In genomic region chr9:124834586-124834985, GRCh38 we compare ENCODE assay signal across 9 cellular contexts. TPM values are rescaled to one million over a fixed set of nuclear protein-coding genes. Genes with fewer than 3 reads are reported as not detected.
A peak's percentile ranks its signal among the peaks of the same experiment; 100 is the strongest.
DNase-seq lines count a peak whose midpoint lies in the region; ATAC-seq, FAIRE-seq and TF ChIP-seq lines count a peak whose summit lies in the region.
"Had no signal": no experiment of that assay in that cellular context is flagged by ENCODE, and none has a peak within 500 bp of the region (broad histone marks: within the 10 kb centered on the region; RNA-seq: fewer than 3 reads in every experiment).

No MANE protein-coding gene starts in this region.

- SMC1A ChIA-PET in GM12878 (lab: Charles Lee; ENCODE audit: uncharacterized antibody, unreplicated experiment) = interaction anchor here (1.0 to 1.4 kb wide), 2 partner anchors 16 to 22 kb away, joined by 4 read pairs; no protein-coding TSS in a partner anchor

- no peak for TF ChIP-seq RAD21 in GM12878 (IDR thresholded peaks at IDR 0.05; ENCODE audit: insufficient read depth, low read depth, low read length)

- POLR2A ChIA-PET in GM12878 (lab: Charles Lee) = interaction anchor here (0.5 to 0.7 kb wide), 2 partner anchors 18 to 50 kb away, joined by 3 read pairs; no protein-coding TSS in a partner anchor

- H4K20me1 ChIP-seq in GM12878 (ENCODE audit: control insufficient read depth, insufficient read depth) (no peaks in the 10 kb centered on the region), H9 (ENCODE audit: control insufficient read depth, insufficient read depth, insufficient read length) (no peaks in the 10 kb centered on the region)

- H4K91ac ChIP-seq in H9 (ENCODE audit: insufficient read length, low read depth, low read length) = no peak overlapping the region

- no peaks in the 10 kb centered on the region for H3K79me2 ChIP-seq in GM12878 (ENCODE audit: control insufficient read depth, insufficient read depth, low read length)
- H3K79me2 ChIP-seq in H9 (ENCODE audit: insufficient read depth, low read length) = no peaks in the 10 kb centered on the region

- no peaks in the 10 kb centered on the region for H3K23me2 ChIP-seq in H9 (ENCODE audit: insufficient read length, low read depth, low read length, poor library complexity, severe bottlenecking)

- RAD21 ChIA-PET in GM12878 (lab: Charles Lee; ENCODE audit: unreplicated experiment) = interaction anchor here (0.7 kb wide), 1 partner anchor 18 kb away, joined by 3 read pairs; no protein-coding TSS in a partner anchor

- H3K36me3 ChIP-seq in GM12878 (ENCODE audit: control insufficient read depth in 2 of 2, insufficient read depth in 2 of 2, low read length in 1 of 2) = no peaks in the 10 kb centered on the region

- no peak overlapping the region for H3K23ac ChIP-seq in H9 (ENCODE audit: insufficient read length, low read depth, low read length)

- H2BK12ac ChIP-seq in H9 (ENCODE audit: insufficient read length, low read depth, low read length) = no peak overlapping the region

- DNase-seq in Right ventricle myocardium inferior (ENCODE audit: missing footprints) (no peak), cardiac septum (ENCODE audit: low spot score) (no peak), GM12878 (ENCODE audit: low read depth, low spot score) (no peak), H9 (no peak)
- DNase-seq in NK-92 treated with Interleukin-12 subunit alpha and Interleukin-12 subunit beta, amount 100 ng/mL, for 24 hours (lab: John Stamatoyannopoulos, UW) = no peak
- DNase-seq in stimulated activated CD8-positive, alpha-beta memory T cell treated with anti-CD3 and anti-CD28 coated beads, Interleukin-4, amount 100 ng/mL, for 48 hours = no peak
- DNase-seq: CD4-positive, CD25-positive, alpha-beta regulatory T cell had no signal

- H3K27ac Mint-ChIP-seq in H9 = no peak overlapping the region; a peak in 1 of 7 replicates
- H3K27ac Mint-ChIP-seq: CD4-positive, CD25-positive, alpha-beta regulatory T cell had no signal

- no peak overlapping the region for H4K8ac ChIP-seq in H9 (replicated peaks; ENCODE audit: insufficient read length, low read depth, low read length)

- H3K4me1 ChIP-seq in GM12878 (ENCODE audit: control insufficient read depth, insufficient read depth, low read length) (no peaks in the 10 kb centered on the region; the same call in 1 of the 2 replicates), H9 (ENCODE audit: insufficient read depth, low read length) (no peaks in the 10 kb centered on the region)

- H3K36me3 Mint-ChIP-seq in H9 (ENCODE audit: insufficient read depth in 1 of 3, low read depth in 3 of 3) = peaks cover 0 to 1% (median 0%) of the 10 kb centered on the region in 3 experiments; a peak in 2 of 7 replicates
- H3K36me3 Mint-ChIP-seq: CD4-positive, CD25-positive, alpha-beta regulatory T cell had no signal

- no peak overlapping the region for H3K56ac ChIP-seq in H9 (ENCODE audit: insufficient read length, low read depth, low read length)

- CTCF ChIA-PET in GM12878 (lab: Yijun Ruan, JAX) = interaction anchor here (0.7 to 3.5 kb wide), 5 partner anchors 17 to 61 kb away, joined by 3 to 16 read pairs (median 3); partner anchors contain the start of gene WDR38

- H3K9ac ChIP-seq in GM12878 (ENCODE audit: control insufficient read depth, insufficient read depth, low read length) (no peak overlapping the region), H9 (ENCODE audit: extremely low read depth, insufficient read length, low read length) (no peak overlapping the region)

- H2BK15ac ChIP-seq in H9 (ENCODE audit: low read depth, low read length) = no peak overlapping the region

- H3K4me2 ChIP-seq in GM12878 (ENCODE audit: control insufficient read depth, insufficient read depth) (no peak overlapping the region), H9 (ENCODE audit: insufficient read depth, insufficient read length, low read length) (no peak overlapping the region)

- BruUV-seq in GM12878 (replicated peaks; lab: Mats Ljungman, UMichigan) = no TSS peak

- no peaks in the 10 kb centered on the region for H3K79me1 ChIP-seq in H9 (ENCODE audit: insufficient read depth, low read depth, low read length, poor library complexity, severe bottlenecking)

- no peak overlapping the region for H3T11ph ChIP-seq in H9 (ENCODE audit: low read length)

- H3K4me3 ChIP-seq in GM12878 = no peak overlapping the region

- H3K27me3 ChIP-seq in GM12878 (replicated peaks in 1 of 2; ENCODE audit: control insufficient read depth in 2 of 2, insufficient read depth in 2 of 2, low read length in 1 of 2) (no peaks in the 10 kb centered on the region), layer of hippocampus (ENCODE audit: control insufficient read depth, insufficient read depth, low read length) (no peaks in the 10 kb centered on the region), H9 (ENCODE audit: insufficient read depth, low read length) (no peaks in the 10 kb centered on the region)

- H2BK20ac ChIP-seq in H9 (ENCODE audit: low read depth, low read length, poor library complexity, severe bottlenecking) = no peak overlapping the region

- no peak overlapping the region for H3K27ac ChIP-seq in GM12878 (ENCODE audit: control insufficient read depth, insufficient read depth)
- peak overlapping the region; percentile 18 for H3K27ac ChIP-seq in layer of hippocampus (ENCODE audit: low read depth, low read length)
- no peak overlapping the region for H3K27ac ChIP-seq in H9 (ENCODE audit: insufficient read length, low read depth, low read length)

- H3K9me3 Mint-ChIP-seq in H9 = no peaks in the 10 kb centered on the region

- TF ChIP-seq EP300 in GM12878 (IDR thresholded peaks at IDR 0.05; ENCODE audit: borderline replicate concordance in 1 of 2, control insufficient read depth in 1 of 2, low read depth in 2 of 2, low read length in 2 of 2) = no peak

- 55% methylated on average over 7 of the region's 7 CpGs for WGBS in GM12878 (ENCODE audit: insufficient coverage, insufficient replicate concordance, low lambda C conversion rate, missing lambda C conversion rate)
- WGBS in H9 (ENCODE audit: extremely low coverage, insufficient read length, low lambda C conversion rate) = no CpG with 5 or more reads among the region's 7 CpGs

- peaks cover 2% of the 10 kb centered on the region; the same call in 1 of the 2 replicates for H3K27me3 Mint-ChIP-seq in H9 (ENCODE audit: low read depth)

- H3K14ac ChIP-seq in H9 (ENCODE audit: insufficient read depth, low read length) = no peak overlapping the region

- ATAC-seq in Right ventricle myocardium inferior (peak; percentile 18), GM12878 (peak; percentile 49), HG03135 (IDR thresholded peaks at IDR 0.05; ENCODE audit: unreplicated experiment) (no peak)

- no peak overlapping the region for H3K18ac ChIP-seq in H9 (ENCODE audit: insufficient read length, low read depth, low read length)

- in situ Hi-C loops in GM12878 (cut with MboI) = no loop called here

- intact Hi-C loops in Right ventricle myocardium inferior (cut with DNase I) (loop anchor here (2.0 kb wide), 1 partner anchor 16 kb away; no protein-coding TSS in a partner anchor), cardiac septum (cut with DNase I) (loop anchor here (5.0 kb wide), 1 partner anchor 57 kb away; the partner anchor contains the start of gene OLFML2A), GM12878 (cut with micrococcal nuclease; ENCODE audit: unreplicated experiment) (no loop called here)

- H2BK5ac ChIP-seq in H9 (ENCODE audit: insufficient read length, low read length) = no peak overlapping the region

- TF ChIP-seq POLR2A in GM12878 (IDR thresholded peaks at IDR 0.05; ENCODE audit: low read depth, low read length) = no peak

- H2BK120ac ChIP-seq in H9 (ENCODE audit: low read depth, low read length, poor library complexity, severe bottlenecking) = no peak overlapping the region

- H3K9me3 ChIP-seq in GM12878 (replicated peaks; ENCODE audit: control insufficient read depth, insufficient read depth, low read length) (no peaks in the 10 kb centered on the region), H9 (ENCODE audit: control insufficient read depth, low read depth, low read length) (no peaks in the 10 kb centered on the region)

- FAIRE-seq in GM12878 (lab: Jason Lieb, UNC) = no peak

- H3K4me1 Mint-ChIP-seq in H9 = peaks cover 5 to 16% of the 10 kb centered on the region in 2 experiments
- H3K4me1 Mint-ChIP-seq: CD4-positive, CD25-positive, alpha-beta regulatory T cell had no signal

- H2AK5ac ChIP-seq in H9 (ENCODE audit: insufficient read length, low read length) = no peak overlapping the region

- no peak overlapping the region for H3K4ac ChIP-seq in H9 (ENCODE audit: low read depth, low read length)

- TF ChIP-seq CTCF in GM12878 (IDR thresholded peaks at IDR 0.05 in 2 of 3, conservative IDR thresholded peaks at IDR 0.05 in 1 of 3; ENCODE audit: control insufficient read depth in 2 of 3, extremely low read depth in 1 of 3, insufficient read depth in 1 of 3, low read depth in 3 of 3, low read length in 3 of 3) = no peak
- TF ChIP-seq CTCF in H9 (conservative IDR thresholded peaks at IDR 0.05) = no peak

- no peak overlapping the region for H4K5ac ChIP-seq in H9 (ENCODE audit: insufficient read length, low read depth, low read length)

- no peak overlapping the region for H3K4me3 Mint-ChIP-seq in H9
- H3K4me3 Mint-ChIP-seq: CD4-positive, CD25-positive, alpha-beta regulatory T cell had no signal

- no peak overlapping the region for H2AFZ ChIP-seq in GM12878 (ENCODE audit: control insufficient read depth, low read depth, low read length)
- H2AFZ ChIP-seq in H9 (ENCODE audit: low read length) = no peak overlapping the region

RNA-seq across cellular contexts. Expression of gene WDR38, which starts 18.7 kb away (rescaled TPM):
- total RNA-seq in Right ventricle myocardium inferior (not detected), cardiac septum (not detected), GM12878 (2014; rRNA removed) (not detected in 2 replicates), GM12878 (2014; rRNA removed; fragmentation: Illumina TruSeq; extraction: Trizol) (not detected in 2 replicates), GM12878 (2021) (not detected in 2 replicates), H9 (2021) (not detected in 2 replicates)
- total RNA-seq in GM12878 (2013; cell fraction: nucleolus; rRNA removed) = not detected in 2 replicates
- polyA plus RNA-seq in GM12878 (2011; ENCODE audit: low read depth) = not detected
- polyA plus RNA-seq in GM12878 (2011; rRNA removed) (not detected in 2 replicates), GM12878 (2014; fragmentation: Illumina TruSeq; extraction: Trizol) (not detected in 2 replicates), GM12878 (2014; fragmentation: Nextera tagmentation; extraction: Ambion mirVana) (not detected), GM12878 (2014; rRNA removed) (not detected in 2 replicates), GM12878 (2016; fragmentation: Nextera tagmentation; extraction: Ambion mirVana) (not detected)
- not detected in 2 replicates for polyA plus RNA-seq in GM12878 (2011; cell fraction: cytosol; rRNA removed)
- not detected in 2 replicates for polyA plus RNA-seq in GM12878 (2011; cell fraction: nucleus; rRNA removed)
- polyA plus RNA-seq in GM12878 (2012) = not detected in 2 replicates
- not detected in 2 replicates for polyA minus RNA-seq in GM12878 (2011; rRNA and poly(A)+ RNA removed)
- polyA minus RNA-seq in GM12878 (2011; cell fraction: cytosol; rRNA and poly(A)+ RNA removed) = not detected in 2 replicates
- polyA minus RNA-seq in GM12878 (2011; cell fraction: nucleus; rRNA and poly(A)+ RNA removed) = not detected in 2 replicates
- total RNA-seq: CD4-positive, CD25-positive, alpha-beta regulatory T cell had no signal
- polyA plus RNA-seq: CD4-positive, CD25-positive, alpha-beta regulatory T cell had no signal

RNA-seq across cellular contexts. Expression of gene RPL35, which starts 27.2 kb away (rescaled TPM):
- total RNA-seq in Right ventricle myocardium inferior = 752 TPM
- total RNA-seq in cardiac septum = 610 TPM
- total RNA-seq in GM12878 (2013; cell fraction: nucleolus; rRNA removed) = 241 and 243 TPM in 2 replicates
- total RNA-seq in GM12878 (2014; rRNA removed) = 4,617 and 5,922 TPM in 2 replicates
- 3,907 and 4,081 TPM in 2 replicates for total RNA-seq in GM12878 (2014; rRNA removed; fragmentation: Illumina TruSeq; extraction: Trizol)
- 2,572 and 2,695 TPM in 2 replicates for total RNA-seq in GM12878 (2021)
- polyA plus RNA-seq in GM12878 (2011; ENCODE audit: low read depth) = 8,256 TPM
- 1,958 and 3,572 TPM in 2 replicates for polyA plus RNA-seq in GM12878 (2011; rRNA removed)
- polyA plus RNA-seq in GM12878 (2011; cell fraction: cytosol; rRNA removed) = 3,518 and 4,273 TPM in 2 replicates
- 2,765 and 2,930 TPM in 2 replicates for polyA plus RNA-seq in GM12878 (2011; cell fraction: nucleus; rRNA removed)
- polyA plus RNA-seq in GM12878 (2012) = 4,228 and 5,722 TPM in 2 replicates
- polyA plus RNA-seq in GM12878 (2014; fragmentation: Illumina TruSeq; extraction: Trizol) = 1,263 and 3,648 TPM in 2 replicates
- polyA plus RNA-seq in GM12878 (2014; fragmentation: Nextera tagmentation; extraction: Ambion mirVana) = 1,000 to 10,000 TPM; 5,281 to 6,300 TPM
- polyA plus RNA-seq in GM12878 (2014; rRNA removed) = 5,524 and 8,197 TPM in 2 replicates
- 1,000 to 10,000 TPM; 2,862 to 2,907 TPM for polyA plus RNA-seq in GM12878 (2016; fragmentation: Nextera tagmentation; extraction: Ambion mirVana)
- polyA minus RNA-seq in GM12878 (2011; rRNA and poly(A)+ RNA removed) = 257 and 484 TPM in 2 replicates
- polyA minus RNA-seq in GM12878 (2011; cell fraction: cytosol; rRNA and poly(A)+ RNA removed) = 235 and 251 TPM in 2 replicates
- polyA minus RNA-seq in GM12878 (2011; cell fraction: nucleus; rRNA and poly(A)+ RNA removed) = 161 and 224 TPM in 2 replicates
- 1,840 and 1,901 TPM in 2 replicates for total RNA-seq in H9 (2021)

RNA-seq across cellular contexts. Expression of gene ARPC5L, which starts 27.3 kb away (rescaled TPM):
- total RNA-seq in Right ventricle myocardium inferior (41.8 TPM), cardiac septum (53.8 TPM), GM12878 (2014; rRNA removed) (62.2 and 63.9 TPM in 2 replicates), GM12878 (2014; rRNA removed; fragmentation: Illumina TruSeq; extraction: Trizol) (84.4 and 90.1 TPM in 2 replicates), GM12878 (2021) (93.0 and 98.4 TPM in 2 replicates), H9 (2021) (67.7 and 68.9 TPM in 2 replicates)
- 19.5 and 22.2 TPM in 2 replicates for total RNA-seq in GM12878 (2013; cell fraction: nucleolus; rRNA removed)
- 99.7 TPM for polyA plus RNA-seq in GM12878 (2011; ENCODE audit: low read depth)
- polyA plus RNA-seq in GM12878 (2011; rRNA removed) (110 and 123 TPM in 2 replicates), GM12878 (2014; fragmentation: Illumina TruSeq; extraction: Trizol) (89.6 and 105 TPM in 2 replicates), GM12878 (2014; fragmentation: Nextera tagmentation; extraction: Ambion mirVana) (100 to 1,000 TPM in 1 of 2 experiments, 10 to 100 TPM in 1; 42.3 to 121 TPM), GM12878 (2014; rRNA removed) (149 and 150 TPM in 2 replicates), GM12878 (2016; fragmentation: Nextera tagmentation; extraction: Ambion mirVana) (100 to 1,000 TPM; 179 to 207 TPM)
- polyA plus RNA-seq in GM12878 (2011; cell fraction: cytosol; rRNA removed) = 64.1 and 80.8 TPM in 2 replicates
- polyA plus RNA-seq in GM12878 (2011; cell fraction: nucleus; rRNA removed) = 44.1 and 61.9 TPM in 2 replicates
- polyA plus RNA-seq in GM12878 (2012) = 75.2 and 105 TPM in 2 replicates
- 34.7 and 36.9 TPM in 2 replicates for polyA minus RNA-seq in GM12878 (2011; rRNA and poly(A)+ RNA removed)
- 17.0 and 20.1 TPM in 2 replicates for polyA minus RNA-seq in GM12878 (2011; cell fraction: cytosol; rRNA and poly(A)+ RNA removed)
- polyA minus RNA-seq in GM12878 (2011; cell fraction: nucleus; rRNA and poly(A)+ RNA removed) = 10.4 and 23.5 TPM in 2 replicates

RNA-seq across cellular contexts. Expression of gene OLFML2A, which starts 57.7 kb away (rescaled TPM):
- 27.3 TPM for total RNA-seq in Right ventricle myocardium inferior
- total RNA-seq in cardiac septum = 46.4 TPM
- total RNA-seq in GM12878 (2013; cell fraction: nucleolus; rRNA removed) = 0.34 and 0.56 TPM in 2 replicates
- total RNA-seq in GM12878 (2014; rRNA removed) = 0.05 and 0.06 TPM in 2 replicates
- total RNA-seq in GM12878 (2014; rRNA removed; fragmentation: Illumina TruSeq; extraction: Trizol) = 0.09 and 0.14 TPM in 2 replicates
- total RNA-seq in GM12878 (2021) = 0.10 and 0.27 TPM in 2 replicates
- 0.05 TPM for polyA plus RNA-seq in GM12878 (2011; ENCODE audit: low read depth)
- not detected in 2 replicates for polyA plus RNA-seq in GM12878 (2011; rRNA removed)
- 0.01 and 0.03 TPM in 2 replicates for polyA plus RNA-seq in GM12878 (2011; cell fraction: cytosol; rRNA removed)
- 0.03 and 0.04 TPM in 2 replicates for polyA plus RNA-seq in GM12878 (2011; cell fraction: nucleus; rRNA removed)
- polyA plus RNA-seq in GM12878 (2012) = 0.12 and 0.22 TPM in 2 replicates
- 0.06 and 0.10 TPM in 2 replicates for polyA plus RNA-seq in GM12878 (2014; fragmentation: Illumina TruSeq; extraction: Trizol)
- polyA plus RNA-seq in GM12878 (2014; fragmentation: Nextera tagmentation; extraction: Ambion mirVana) = under 1 TPM in 1 of 2 experiments, not detected in 1; 0.02 TPM
- polyA plus RNA-seq in GM12878 (2014; rRNA removed) = 0.13 and 0.16 TPM in 2 replicates
- polyA plus RNA-seq in GM12878 (2016; fragmentation: Nextera tagmentation; extraction: Ambion mirVana) = not detected
- not detected in 2 replicates for polyA minus RNA-seq in GM12878 (2011; rRNA and poly(A)+ RNA removed)
- not detected in 2 replicates for polyA minus RNA-seq in GM12878 (2011; cell fraction: cytosol; rRNA and poly(A)+ RNA removed)
- polyA minus RNA-seq in GM12878 (2011; cell fraction: nucleus; rRNA and poly(A)+ RNA removed) = not detected in 2 replicates
- 5.8 and 6.0 TPM in 2 replicates for total RNA-seq in H9 (2021)
- total RNA-seq: CD4-positive, CD25-positive, alpha-beta regulatory T cell had no signal
- polyA plus RNA-seq: CD4-positive, CD25-positive, alpha-beta regulatory T cell had no signal
